In the genomic region with DNA sequence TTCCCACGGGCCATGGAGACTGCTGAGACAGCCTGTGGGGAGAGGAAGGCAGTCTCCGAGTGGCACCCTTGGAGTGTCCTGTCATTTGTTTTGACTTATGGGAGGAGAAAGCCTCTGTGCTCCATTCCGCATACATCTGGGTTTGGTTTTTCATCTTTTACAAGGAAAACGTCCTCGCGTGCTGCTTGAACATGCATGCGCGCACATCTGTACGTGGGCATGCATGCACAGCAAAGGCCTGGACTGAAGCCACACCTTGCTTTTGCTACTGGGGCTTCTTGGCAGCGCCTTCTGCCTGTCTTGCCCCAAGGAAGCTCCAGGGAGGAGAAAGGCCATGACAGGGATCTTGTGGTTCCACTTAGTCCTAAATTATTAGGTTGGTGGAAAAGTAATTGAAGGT, we compare ENCODE assay signal across 30 cellular contexts.
"Had no signal": no experiment of that assay in that cellular context is flagged by ENCODE, and none has a peak within 500 bp of the region (broad histone marks: within the 10 kb centered on the region; RNA-seq: fewer than 3 reads in every experiment).

No MANE protein-coding gene starts in this region.

- H3K4me1 ChIP-seq: body of pancreas, foreskin keratinocyte, gastrocnemius medialis had no signal

- DNase-seq: activated B cell treated with CpG ODN at 0.5 μM for 24 hours; activated CD4-positive, alpha-beta T cell treated with anti-CD3 and anti-CD28 coated beads for 48 hours; activated CD4-positive, alpha-beta T cell treated with anti-CD3 and anti-CD28 coated beads, Interleukin-2, amount 50 U/mL, for 1 hour; activated CD4-positive, alpha-beta T cell treated with anti-CD3 and anti-CD28 coated beads, Interleukin-2, amount 50 U/mL, for 48 hours; activated CD8-positive, alpha-beta memory T cell treated with anti-CD3 and anti-CD28 coated beads for 24 hours; activated CD8-positive, alpha-beta T cell treated with anti-CD3 and anti-CD28 coated beads for 36 hours; activated effector memory CD4-positive, alpha-beta T cell treated with Interleukin-2 at 50 U/mL for 16 hours; activated gamma-delta T cell treated with Interleukin-2 at 50 U/mL for 16 hours; activated naive CD4-positive, alpha-beta T cell treated with anti-CD3 and anti-CD28 coated beads, Interleukin-2, amount 50 U/mL, for 16 hours; activated naive CD4-positive, alpha-beta T cell treated with Interleukin-2 at 50 U/mL for 16 hours; activated T-cell treated with anti-CD3 and anti-CD28 coated beads, Interleukin-2, amount 50 U/mL, for 4 hours; amniotic stem cell; body of pancreas; caudate nucleus; cortex of kidney; dermis blood vessel endothelial cell; effector CD4-positive, alpha-beta T cell; effector memory CD8-positive, alpha-beta T cell; erythroblast; foreskin keratinocyte; gastrocnemius medialis; glutamatergic neuron; heart left ventricle; T-helper 17 cell; T1000; WERI-Rb-1 had no signal

- H3K27me3 ChIP-seq: body of pancreas, foreskin keratinocyte, gastrocnemius medialis, heart left ventricle had no signal

- H3K27ac ChIP-seq: body of pancreas, esophagus muscularis mucosa, foreskin keratinocyte, gastrocnemius medialis, heart left ventricle, WERI-Rb-1 had no signal

- H3K4me1 Mint-ChIP-seq: activated T-helper 17 cell treated with anti-CD3 and anti-CD28 coated beads, Interleukin-2, amount 50 U/mL, for 72 hours had no signal

- H3K4me3 ChIP-seq: body of pancreas, esophagus muscularis mucosa, gastrocnemius medialis, heart left ventricle had no signal

- H3K9me3 Mint-ChIP-seq: activated B cell treated with CpG ODN at 0.5 μM for 24 hours; activated CD8-positive, alpha-beta T cell treated with anti-CD3 and anti-CD28 coated beads for 36 hours; activated T-cell treated with anti-CD3 and anti-CD28 coated beads, Interleukin-2, amount 50 U/mL, for 4 hours; activated T-helper 17 cell treated with anti-CD3 and anti-CD28 coated beads, Interleukin-2, amount 50 U/mL, for 72 hours; effector memory CD8-positive, alpha-beta T cell; T-helper 2 cell treated with Interferon-gamma antibody and Interleukin-4, amounts not matched to agents 5 μg/mL and 100 μg/mL, for 36 hours had no signal

- H3K27me3 Mint-ChIP-seq: activated B cell treated with CpG ODN at 0.5 μM for 24 hours; activated T-helper 17 cell treated with anti-CD3 and anti-CD28 coated beads, Interleukin-2, amount 50 U/mL, for 72 hours; T-helper 17 cell had no signal

- H3K36me3 Mint-ChIP-seq: activated naive CD8-positive, alpha-beta T cell had no signal

- H3K27ac Mint-ChIP-seq: activated B cell treated with CpG ODN at 0.5 μM for 24 hours; activated CD8-positive, alpha-beta T cell treated with anti-CD3 and anti-CD28 coated beads for 36 hours; activated naive CD8-positive, alpha-beta T cell; activated T-helper 17 cell treated with anti-CD3 and anti-CD28 coated beads, Interleukin-2, amount 50 U/mL, for 72 hours; effector memory CD8-positive, alpha-beta T cell; T-helper 17 cell; T-helper 2 cell treated with Interferon-gamma antibody and Interleukin-4, amounts not matched to agents 5 μg/mL and 100 μg/mL, for 36 hours had no signal

- H3K4me3 Mint-ChIP-seq: activated B cell treated with CpG ODN at 0.5 μM for 24 hours; activated CD8-positive, alpha-beta T cell treated with anti-CD3 and anti-CD28 coated beads for 36 hours; activated naive CD8-positive, alpha-beta T cell; activated T-cell treated with anti-CD3 and anti-CD28 coated beads, Interleukin-2, amount 50 U/mL, for 4 hours; activated T-helper 17 cell treated with anti-CD3 and anti-CD28 coated beads, Interleukin-2, amount 50 U/mL, for 72 hours; effector memory CD8-positive, alpha-beta T cell; T-helper 17 cell; T-helper 2 cell treated with Interferon-gamma antibody and Interleukin-4, amounts not matched to agents 5 μg/mL and 100 μg/mL, for 36 hours had no signal

- H3K9me3 ChIP-seq: body of pancreas, esophagus muscularis mucosa, gastrocnemius medialis, heart left ventricle had no signal
